8 cellular contexts compared by ENCODE assay signal in the genomic region with DNA sequence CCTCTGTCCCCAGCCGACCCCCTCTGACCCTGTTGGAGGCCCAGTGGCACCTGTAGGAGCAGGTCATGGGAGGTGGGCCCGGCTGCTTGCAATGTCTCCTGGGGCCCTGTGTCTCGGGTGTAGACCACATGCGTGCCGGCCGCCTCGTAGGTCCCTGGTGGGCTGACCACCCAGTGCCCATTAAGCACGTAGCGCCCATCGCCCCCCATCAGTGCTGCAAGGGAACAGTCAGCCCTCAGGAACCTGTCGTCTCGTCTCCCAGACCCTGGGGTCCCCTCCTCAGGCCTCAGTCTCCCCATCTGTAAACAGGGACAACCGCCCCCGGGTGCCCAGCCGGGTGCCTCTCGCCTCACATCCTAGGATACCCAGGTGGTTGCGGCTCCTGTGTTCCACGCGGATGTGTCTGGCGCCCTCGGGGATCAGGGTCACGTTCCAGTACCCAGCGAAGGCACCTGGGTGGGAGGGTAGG. TPM values are rescaled to one million over a fixed set of nuclear protein-coding genes. Genes with fewer than 3 reads are reported as not detected.
DNase-seq lines count a peak whose midpoint lies in the region; TF ChIP-seq lines count a peak whose summit lies in the region.
"Had no signal": no experiment of that assay in that cellular context is flagged by ENCODE, and none has a peak within 500 bp of the region (broad histone marks: within the 10 kb centered on the region; RNA-seq: fewer than 3 reads in every experiment).

No MANE protein-coding gene starts in this region.

- no peak for TF ChIP-seq POLR2A in sigmoid colon (IDR thresholded peaks at IDR 0.05)

- H3K27ac ChIP-seq in HUES64 (ENCODE audit: low read depth, low read length), result no peak overlapping the region
- H3K27ac ChIP-seq in sigmoid colon, result peak overlapping the region; percentile 70 to 89 (median 82)
- H3K27ac ChIP-seq in Karpas-422 (ENCODE audit: low read length), result no peak overlapping the region

- no peaks in the 10 kb centered on the region for H3K9me3 ChIP-seq in HUES64 (ENCODE audit: insufficient read depth, low read depth, low read length)
- peaks cover 0 to 4% (median 0%) of the 10 kb centered on the region in 4 donors for H3K9me3 ChIP-seq in sigmoid colon
- no peaks in the 10 kb centered on the region for H3K9me3 ChIP-seq in Karpas-422 (ENCODE audit: low read length)

- 73% methylated on average over 23 of the region's 23 CpGs for WGBS in HUES64
- WGBS in sigmoid colon, 2 donors, result 75% methylated on average over 23 of the region's 23 CpGs

- no peaks in the 10 kb centered on the region for H4K20me1 ChIP-seq in Karpas-422 (ENCODE audit: insufficient read depth, low read depth, low read length)

- peaks cover 45% of the 10 kb centered on the region for H3K27me3 ChIP-seq in HUES64 (ENCODE audit: insufficient read depth, low read length)
- peaks cover 8 to 36% (median 33%) of the 10 kb centered on the region in 3 donors for H3K27me3 ChIP-seq in sigmoid colon
- no peaks in the 10 kb centered on the region for H3K27me3 ChIP-seq in Karpas-422 (ENCODE audit: low read length)

- H2AFZ ChIP-seq in Karpas-422 (ENCODE audit: low read length), result no peak overlapping the region

- TF ChIP-seq CTCF in epithelial cell of proximal tubule (conservative IDR thresholded peaks at IDR 0.05; ENCODE audit: low read depth, low read length) (no peak), sigmoid colon (IDR thresholded peaks at IDR 0.05) (no peak)

- no peak overlapping the region for H3K9ac ChIP-seq in HUES64 (ENCODE audit: low read depth, low read length)
- H3K9ac ChIP-seq in Karpas-422 (ENCODE audit: low read length), result no peak overlapping the region

- H3K36me3 ChIP-seq in HUES64 (ENCODE audit: insufficient read depth, low read length) (no peaks in the 10 kb centered on the region), sigmoid colon (no peaks in the 10 kb centered on the region), Karpas-422 (ENCODE audit: insufficient read depth, low read length) (no peaks in the 10 kb centered on the region)

- H3K9me2 ChIP-seq in Karpas-422 (replicated peaks; ENCODE audit: insufficient read depth, low read length), result no peaks in the 10 kb centered on the region

- H3K79me2 ChIP-seq in Karpas-422 (ENCODE audit: low read length), result no peaks in the 10 kb centered on the region

- H3K4me2 ChIP-seq in Karpas-422 (ENCODE audit: low read depth, low read length, poor library complexity, severe bottlenecking), result no peak overlapping the region

- intact Hi-C loops in sigmoid colon (cut with DNase I), result loop anchor here (5.0 kb wide), 1 partner anchor 60 kb away; no protein-coding TSS in a partner anchor

- TF ChIP-seq EP300 in sigmoid colon (IDR thresholded peaks at IDR 0.05), result no peak

- H3K4me3 ChIP-seq in HUES64 (ENCODE audit: low read length) (peak overlapping the region; percentile 63; the same call in 1 of the 2 replicates), epithelial cell of proximal tubule (ENCODE audit: low read depth, low read length) (peak overlapping the region; percentile 61), sigmoid colon (peak overlapping the region in 2 of 4 donors; percentile 36 to 47), Karpas-422 (ENCODE audit: low read length) (no peak overlapping the region)

- H3K4me1 ChIP-seq in HUES64 (ENCODE audit: insufficient read depth, low read length) (no peaks in the 10 kb centered on the region), sigmoid colon (peaks cover 0 to 31% (median 23%) of the 10 kb centered on the region in 4 donors), Karpas-422 (ENCODE audit: low read length) (peaks cover 7% of the 10 kb centered on the region)

- DNase-seq in epithelial cell of proximal tubule (ENCODE audit: low read depth) (no peak), sigmoid colon (peak; percentile 69), Karpas-422 (no peak), Kasumi-1 (lab: John Stamatoyannopoulos, UW) (no peak), NCI-H1048 (lab: John Stamatoyannopoulos, UW) (no peak)

RNA-seq across cellular contexts. Expression of a gene that starts 5.6 kb away (rescaled TPM):
- polyA plus RNA-seq in HUES64 (2013, experiment 1 of 2), result 0.25 TPM
- 0.13 TPM for polyA plus RNA-seq in HUES64 (2013, experiment 2 of 2)
- total RNA-seq in epithelial cell of proximal tubule (0.07 and 0.23 TPM in 2 replicates), sigmoid colon (1 to 10 TPM in 2 of 4 donors, under 1 TPM in 2; 0.71 to 5.8 (median 1.8) TPM)
- polyA plus RNA-seq in sigmoid colon, result 1 to 10 TPM in 2 of 3 donors, not detected in 1; 1.6 to 1.8 TPM
- 0.94 and 2.6 TPM in 2 replicates for total RNA-seq in Karpas-422 (2014; rRNA removed; shearing (Covaris generic); ENCODE audit: low replicate concordance)

RNA-seq across cellular contexts. Expression of a gene that starts 16.2 kb away (rescaled TPM):
- polyA plus RNA-seq in HUES64 (2013, experiment 1 of 2), result 5.8 TPM
- 8.1 TPM for polyA plus RNA-seq in HUES64 (2013, experiment 2 of 2)
- total RNA-seq in epithelial cell of proximal tubule, result 3.8 and 4.8 TPM in 2 replicates
- 1 to 10 TPM in 2 of 4 donors, under 1 TPM in 1, not detected in 1; 0.33 to 2.9 (median 1.6) TPM for total RNA-seq in sigmoid colon
- polyA plus RNA-seq in sigmoid colon, result 1 to 10 TPM in 2 of 3 donors, under 1 TPM in 1; 0.92 to 5.6 (median 2.4) TPM
- total RNA-seq in Karpas-422 (2014; rRNA removed; shearing (Covaris generic); ENCODE audit: low replicate concordance), result 1.3 and 1.5 TPM in 2 replicates

RNA-seq across cellular contexts. Expression of a gene that starts 16.7 kb away (rescaled TPM):
- polyA plus RNA-seq in HUES64 (2013, experiment 1 of 2), result 0.10 TPM
- polyA plus RNA-seq in HUES64 (2013, experiment 2 of 2), result not detected
- not detected in 2 replicates for total RNA-seq in epithelial cell of proximal tubule
- total RNA-seq in sigmoid colon, result under 1 TPM in 1 of 4 donors, not detected in 3; 0.36 TPM
- polyA plus RNA-seq in sigmoid colon, result under 1 TPM in 1 of 3 donors, not detected in 2; 0.32 TPM
- total RNA-seq in Karpas-422 (2014; rRNA removed; shearing (Covaris generic); ENCODE audit: low replicate concordance), result not detected in 2 replicates
- total RNA-seq: H4, LHCN-M2 had no signal

RNA-seq across cellular contexts. Expression of a gene that starts 17.1 kb away (rescaled TPM):
- 2.5 TPM for polyA plus RNA-seq in HUES64 (2013, experiment 1 of 2)
- 5.3 TPM for polyA plus RNA-seq in HUES64 (2013, experiment 2 of 2)
- 1.4 and 2.5 TPM in 2 replicates for total RNA-seq in epithelial cell of proximal tubule
- 1 to 10 TPM in 3 of 4 donors, under 1 TPM in 1; 0.99 to 5.0 (median 3.1) TPM for total RNA-seq in sigmoid colon
- polyA plus RNA-seq in sigmoid colon, result 1 to 10 TPM in 2 of 3 donors, not detected in 1; 1.2 to 4.1 TPM
- 2.0 and 5.0 TPM in 2 replicates for total RNA-seq in Karpas-422 (2014; rRNA removed; shearing (Covaris generic); ENCODE audit: low replicate concordance)

RNA-seq across cellular contexts. Expression of a gene that starts 28.2 kb away (rescaled TPM):
- 31.0 TPM for polyA plus RNA-seq in HUES64 (2013, experiment 1 of 2)
- polyA plus RNA-seq in HUES64 (2013, experiment 2 of 2), result 31.1 TPM
- 26.6 and 32.6 TPM in 2 replicates for total RNA-seq in epithelial cell of proximal tubule
- total RNA-seq in sigmoid colon, result 10 to 100 TPM; 19.6 to 26.0 (median 22.2) TPM
- 10 to 100 TPM; 38.4 to 51.5 (median 48.3) TPM for polyA plus RNA-seq in sigmoid colon
- total RNA-seq in Karpas-422 (2014; rRNA removed; shearing (Covaris generic); ENCODE audit: low replicate concordance), result 26.4 and 62.2 TPM in 2 replicates

Comparison
In these comparisons a context has a peak if more than half of its experiments do, and no peak if none do; other contexts are left out.
1. H3K27ac ChIP-seq: peak in sigmoid colon (4 of 4); none in HUES64 (single experiment) and Karpas-422 (single experiment).